Comparison of ENCODE assay signal across 10 cellular contexts in genomic region chr1:172588296-172589291, GRCh38. TPM values are rescaled to one million over a fixed set of nuclear protein-coding genes. Genes with fewer than 3 reads are reported as not detected.
A peak's percentile ranks its signal among the peaks of the same experiment; 100 is the strongest.
DNase-seq lines count a peak whose midpoint lies in the region; ATAC-seq and TF ChIP-seq lines count a peak whose summit lies in the region.
"Had no signal": no experiment of that assay in that cellular context is flagged by ENCODE, and none has a peak within 500 bp of the region (broad histone marks: within the 10 kb centered on the region; RNA-seq: fewer than 3 reads in every experiment).

No MANE protein-coding gene starts in this region.

- H3K4me1 Mint-ChIP-seq in activated CD4-positive, alpha-beta memory T cell treated with anti-CD3 and anti-CD28 coated beads for 36 hours (ENCODE audit: low read depth): peaks cover 28% of the 10 kb centered on the region
- no peaks in the 10 kb centered on the region for H3K4me1 Mint-ChIP-seq in type B pancreatic cell (ENCODE audit: unreplicated experiment)

- no peak overlapping the region for H3K4me3 Mint-ChIP-seq in activated CD4-positive, alpha-beta memory T cell treated with anti-CD3 and anti-CD28 coated beads for 36 hours
- H3K4me3 Mint-ChIP-seq in type B pancreatic cell: no peak overlapping the region

- no peak for TF ChIP-seq CTCF in type B pancreatic cell (conservative IDR thresholded peaks at IDR 0.05)

- ATAC-seq in HG02610 (IDR thresholded peaks at IDR 0.05; ENCODE audit: unreplicated experiment): peak; percentile 76

- peak overlapping the region; percentile 49 for H3K27ac Mint-ChIP-seq in activated CD4-positive, alpha-beta memory T cell treated with anti-CD3 and anti-CD28 coated beads for 36 hours
- no peak overlapping the region for H3K27ac Mint-ChIP-seq in type B pancreatic cell

- H3K9me3 Mint-ChIP-seq in activated CD4-positive, alpha-beta memory T cell treated with anti-CD3 and anti-CD28 coated beads for 36 hours: peaks cover 2% of the 10 kb centered on the region
- H3K9me3 Mint-ChIP-seq in type B pancreatic cell: no peaks in the 10 kb centered on the region

- H3K36me3 Mint-ChIP-seq in activated CD4-positive, alpha-beta memory T cell treated with anti-CD3 and anti-CD28 coated beads for 36 hours: peaks cover 46% of the 10 kb centered on the region
- peaks cover 59% of the 10 kb centered on the region for H3K36me3 Mint-ChIP-seq in type B pancreatic cell

- intact Hi-C loops in activated CD4-positive, alpha-beta memory T cell treated with anti-CD3 and anti-CD28 coated beads for 36 hours (cut with micrococcal nuclease): loop anchor here (1.0 to 5.0 kb wide), 4 partner anchors 51 to 136 kb away; no protein-coding TSS in a partner anchor

- CTCF ChIA-PET in activated CD4-positive, alpha-beta memory T cell treated with anti-CD3 and anti-CD28 coated beads for 36 hours (lab: Charles Lee): interaction anchor here (1.1 to 1.9 kb wide), 7 partner anchors 50 to 153 kb away, joined by 3 to 10 read pairs (median 3); no protein-coding TSS in a partner anchor

- DNase-seq in AG08395 (ENCODE audit: low spot score) (peak; percentile 77), hepatic stellate cell (ENCODE audit: low spot score) (peak; percentile 55), NCI-H187 treated with DMSO at 0.1 percent for 48 hours (lab: John Stamatoyannopoulos, UW) (no peak), type B pancreatic cell (ENCODE audit: extremely low spot score, unreplicated experiment) (no peak), NCI-H1092 treated with DMSO at 0.1 percent for 48 hours (lab: John Stamatoyannopoulos, UW) (no peak)
- DNase-seq in activated CD4-positive, alpha-beta memory T cell treated with anti-CD3 and anti-CD28 coated beads for 36 hours: peak; percentile 43
- no peak for DNase-seq in effector CD8-positive, alpha-beta T cell (lab: John Stamatoyannopoulos, UW)
- DNase-seq: activated gamma-delta T cell, uterus had no signal

- H3K27me3 Mint-ChIP-seq in activated CD4-positive, alpha-beta memory T cell treated with anti-CD3 and anti-CD28 coated beads for 36 hours: no peaks in the 10 kb centered on the region
- no peaks in the 10 kb centered on the region for H3K27me3 Mint-ChIP-seq in type B pancreatic cell

- POLR2A ChIA-PET in activated CD4-positive, alpha-beta memory T cell treated with anti-CD3 and anti-CD28 coated beads for 36 hours (lab: Charles Lee): interaction anchor here (0.6 to 1.1 kb wide), 3 partner anchors 15 to 136 kb away, joined by 3 read pairs; no protein-coding TSS in a partner anchor

RNA-seq across cellular contexts. Expression of gene SUCO, which starts 55.6 kb away (rescaled TPM):
- total RNA-seq in activated CD4-positive, alpha-beta memory T cell treated with anti-CD3 and anti-CD28 coated beads for 36 hours: 10 to 100 TPM; 18.8 to 20.6 TPM
- 76.5 and 88.3 TPM in 2 replicates for total RNA-seq in type B pancreatic cell (ENCODE audit: low replicate concordance)

Comparison
In these comparisons a context has a peak if more than half of its experiments do, and no peak if none do; other contexts are left out.
1. DNase-seq: peak in AG08395 (single experiment), activated CD4-positive, alpha-beta memory T cell treated with anti-CD3 and anti-CD28 coated beads for 36 hours (single experiment) and hepatic stellate cell (single experiment); none in NCI-H187 treated with DMSO at 0.1 percent for 48 hours (single experiment), type B pancreatic cell (single experiment), effector CD8-positive, alpha-beta T cell (single experiment) and NCI-H1092 treated with DMSO at 0.1 percent for 48 hours (single experiment).